ENCODE assay signal across 8 cellular contexts in the genomic region with DNA sequence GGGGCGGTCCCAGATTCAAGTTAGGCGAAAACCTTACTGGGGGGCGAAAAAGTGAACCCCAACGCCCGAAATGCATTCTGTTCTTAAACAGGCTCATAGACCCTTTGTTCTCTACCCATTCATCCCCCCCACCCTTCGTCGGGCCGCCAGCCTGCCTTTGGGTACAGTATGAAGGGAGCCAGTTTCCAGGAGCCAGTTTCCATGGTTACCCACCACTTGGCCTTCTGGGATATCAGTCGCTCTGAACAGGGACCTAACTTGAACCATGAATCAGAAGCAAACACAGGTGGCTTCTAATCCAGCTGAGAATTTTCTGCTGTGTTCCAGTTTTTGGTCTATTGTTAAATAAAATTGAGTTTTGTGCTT. TPM values are rescaled to one million over a fixed set of nuclear protein-coding genes. Genes with fewer than 3 reads are reported as not detected.
DNase-seq lines count a peak whose midpoint lies in the region; ATAC-seq, FAIRE-seq and TF ChIP-seq lines count a peak whose summit lies in the region.

No MANE protein-coding gene starts in this region.

- peaks cover 0 to 20% of the 10 kb centered on the region in 2 experiments; a peak in 3 of 4 replicates for H3K79me2 ChIP-seq in H1 (ENCODE audit: control insufficient read depth in 1 of 2, insufficient read depth in 2 of 2, low read length in 2 of 2)

- H2BK15ac ChIP-seq in H1 (ENCODE audit: low read length) (no peak overlapping the region), mesenchymal stem cell (ENCODE audit: low read depth, poor library complexity, severe bottlenecking) (peak overlapping the region; percentile 96)

- POLR2A ChIA-PET in H1 (lab: Charles Lee; ENCODE audit: partially characterized antibody) = interaction anchor here (1.0 kb wide), 1 partner anchor 54 kb away, joined by 6 read pairs; a partner anchor contains a TSS

- H2BK20ac ChIP-seq in H1 (ENCODE audit: low read length) = no peak overlapping the region

- no peak overlapping the region for H3K23ac ChIP-seq in H1 (ENCODE audit: insufficient read length)
- H3K23ac ChIP-seq in mesenchymal stem cell (ENCODE audit: low read length in 2 of 2) = no peak overlapping the region

- H2BK5ac ChIP-seq in H1 (ENCODE audit: low read depth, low read length) (peak overlapping the region; percentile 15; the same call in 1 of the 2 replicates), mesenchymal stem cell (ENCODE audit: low read depth, low read length, poor library complexity, severe bottlenecking) (no peak overlapping the region)

- H3K14ac ChIP-seq in H1 (ENCODE audit: insufficient read length) (no peak overlapping the region), mesenchymal stem cell (ENCODE audit: low read length in 2 of 2) (no peak overlapping the region)

- H3K4me1 ChIP-seq in H1 (replicated peaks in 1 of 4; ENCODE audit: control insufficient read depth in 3 of 4, insufficient read depth in 4 of 4, low read length in 3 of 4) (peaks cover 0 to 2% (median 0%) of the 10 kb centered on the region in 4 experiments; a peak in 2 of 7 replicates), mesenchymal stem cell (ENCODE audit: control insufficient read depth, insufficient read depth, low read depth, low read length) (peaks cover 3% of the 10 kb centered on the region)

- H3K23me2 ChIP-seq in H1 (ENCODE audit: low read depth, low read length) = 0 out of 2 replicates have a peak, but pooled peaks cover 4% of the 10 kb centered on the region

- H2BK12ac ChIP-seq in H1 (ENCODE audit: low read depth, low read length) = peak overlapping the region; percentile 82; the same call in 1 of the 2 replicates
- no peak overlapping the region for H2BK12ac ChIP-seq in mesenchymal stem cell (ENCODE audit: low read length in 2 of 2)

- no peak for TF ChIP-seq RAD21 in H1 (IDR thresholded peaks at IDR 0.05 in 1 of 2, conservative IDR thresholded peaks at IDR 0.05 in 1 of 2; ENCODE audit: low read depth in 2 of 2, low read length in 2 of 2)

- peak overlapping the region; percentile 96; the same call in 1 of the 2 replicates for H2AFZ ChIP-seq in H1 (ENCODE audit: low read length)
- peak overlapping the region; percentile 100 for H2AFZ ChIP-seq in mesenchymal stem cell (ENCODE audit: low read depth, low read length)

- H3K27ac ChIP-seq in H1 (ENCODE audit: low read depth, low read length) (peak overlapping the region; percentile 86), mesenchymal stem cell (ENCODE audit: low read length, poor library complexity, severe bottlenecking) (peak overlapping the region; percentile 55)

- peaks cover 0 to 3% of the 10 kb centered on the region in 2 experiments for H4K20me1 ChIP-seq in H1 (replicated peaks in 1 of 2; ENCODE audit: control insufficient read depth in 1 of 2, insufficient read depth in 2 of 2, low read length in 2 of 2)

- peak in 1 of 2 experiments; percentile 10; a peak in 1 of 3 replicates for TF ChIP-seq POLR2A in H1 (IDR thresholded peaks at IDR 0.05; ENCODE audit: control extremely low read depth in 1 of 2, low read depth in 2 of 2, low read length in 2 of 2)

- H4K91ac ChIP-seq in H1 (replicated peaks; ENCODE audit: insufficient read length, low read length) (no peak overlapping the region), mesenchymal stem cell (ENCODE audit: low read length) (no peak overlapping the region)

- peak; percentile 7 for FAIRE-seq in H1 (lab: Jason Lieb, UNC)

- H3K4me2 ChIP-seq in H1 (ENCODE audit: insufficient read depth in 1 of 2, low read depth in 2 of 2, low read length in 2 of 2) (peak overlapping the region; percentile 69 to 76), mesenchymal stem cell (ENCODE audit: low read length, poor library complexity, severe bottlenecking) (peak overlapping the region; percentile 82)

- ATAC-seq in Right ventricle myocardium inferior = peak; percentile 65
- ATAC-seq in HG03432 (IDR thresholded peaks at IDR 0.05; ENCODE audit: unreplicated experiment) = peak; percentile 38

- H3K27me3 ChIP-seq in H1 (replicated peaks in 1 of 4; ENCODE audit: control insufficient read depth in 3 of 4, extremely low read depth in 1 of 4, insufficient read depth in 3 of 4, low read length in 3 of 4) (peaks cover 7 to 13% (median 11%) of the 10 kb centered on the region in 4 experiments), mesenchymal stem cell (ENCODE audit: control insufficient read depth in 1 of 2, insufficient read depth in 1 of 2, low read length in 2 of 2) (no peaks in the 10 kb centered on the region)

- peak; percentile 69 for DNase-seq in Right ventricle myocardium inferior (ENCODE audit: missing footprints)
- DNase-seq in cardiac septum (ENCODE audit: low spot score) = no peak
- peak; percentile 83 for DNase-seq in NCI-H748 treated with DMSO at 0.1 percent for 48 hours (lab: John Stamatoyannopoulos, UW)
- DNase-seq in activated CD8-positive, alpha-beta memory T cell treated with anti-CD3 and anti-CD28 coated beads for 4 hours (ENCODE audit: low read depth in 2 of 2) = peak; percentile 15 to 29
- peak in 1 of 2 experiments; percentile 67 for DNase-seq in H1 (ENCODE audit: low read depth in 1 of 2, low spot score in 2 of 2)
- DNase-seq in mesenchymal stem cell = peak; percentile 86
- peak; percentile 3 for DNase-seq in stimulated activated CD8-positive, alpha-beta memory T cell treated with anti-CD3 and anti-CD28 coated beads, Interleukin-12 subunit alpha, Interleukin-12 subunit beta, amount 100 ng/mL, for 24 hours (ENCODE audit: extremely low read depth)

- peak overlapping the region; percentile 98; the same call in 1 of the 2 replicates for H4K8ac ChIP-seq in H1 (ENCODE audit: extremely low read depth, insufficient read depth, low read length)
- H4K8ac ChIP-seq in mesenchymal stem cell (ENCODE audit: low read length) = no peak overlapping the region

- CTCF ChIA-PET in H1 (lab: Charles Lee; ENCODE audit: partially characterized antibody) = no interaction called here

- intact Hi-C loops in Right ventricle myocardium inferior (cut with DNase I) = loop anchor here (1.0 kb wide), 1 partner anchor 53 kb away; a partner anchor contains a TSS
- intact Hi-C loops in cardiac septum (cut with DNase I) = loop anchor here (5.0 to 10.0 kb wide), 2 partner anchors 49 to 254 kb away; a partner anchor contains a TSS

- TF ChIP-seq CTCF in H1 (IDR thresholded peaks at IDR 0.05; ENCODE audit: control extremely low read depth in 1 of 3, insufficient read depth in 1 of 3, low read depth in 1 of 3, low read length in 3 of 3) = no peak

- H2AK5ac ChIP-seq in H1 (ENCODE audit: low read depth, low read length) = no peak overlapping the region
- no peak overlapping the region for H2AK5ac ChIP-seq in mesenchymal stem cell (ENCODE audit: low read length, severe bottlenecking)

- H2BK120ac ChIP-seq in H1 (replicated peaks; ENCODE audit: low read depth, low read length) = no peak overlapping the region
- no peak overlapping the region for H2BK120ac ChIP-seq in mesenchymal stem cell (ENCODE audit: low read depth, low read length)

- H3K36me3 ChIP-seq in H1 (ENCODE audit: control insufficient read depth in 2 of 4, insufficient read depth in 4 of 4, low read length in 3 of 4) (peaks cover 0 to 8% (median 3%) of the 10 kb centered on the region in 4 experiments; a peak in 2 of 8 replicates), mesenchymal stem cell (ENCODE audit: control insufficient read depth in 1 of 2, insufficient read depth in 2 of 2, low read depth in 1 of 2, low read length in 2 of 2) (peaks cover 0 to 14% of the 10 kb centered on the region in 2 experiments)

- no peak overlapping the region for H4K5ac ChIP-seq in H1 (ENCODE audit: insufficient read length, low read depth, low read length)

- H3K4ac ChIP-seq in H1 (replicated peaks; ENCODE audit: insufficient read length, low read depth, low read length) (no peak overlapping the region), mesenchymal stem cell (ENCODE audit: low read depth in 1 of 2, low read length in 2 of 2) (no peak overlapping the region)

- no peak overlapping the region for H3K56ac ChIP-seq in H1 (replicated peaks; ENCODE audit: insufficient read length, low read depth, low read length)

- TF ChIP-seq EP300 in H1 (IDR thresholded peaks at IDR 0.05; ENCODE audit: borderline replicate concordance in 1 of 2, low read depth in 2 of 2, low read length in 2 of 2) = no peak

- H3K18ac ChIP-seq in H1 (ENCODE audit: extremely low read depth, low read length) (no peak overlapping the region), mesenchymal stem cell (ENCODE audit: low read depth in 1 of 2, low read length in 2 of 2) (no peak overlapping the region)

- WGBS in H1 (ENCODE audit: extremely low coverage in 1 of 2, insufficient coverage in 1 of 2, insufficient read length in 1 of 2, insufficient replicate concordance in 2 of 2, low coverage in 1 of 2, low lambda C conversion rate in 2 of 2, missing lambda C conversion rate in 1 of 2), 2 experiments = 4% methylated on average over 9 of the region's 9 CpGs; no CpG with 5 or more reads in 1 of the 2 experiments
- WGBS in mesenchymal stem cell = 0% methylated on average over 5 of the region's 9 CpGs

- H3K9ac ChIP-seq in H1 (replicated peaks in 1 of 4; ENCODE audit: extremely low read depth in 1 of 4, low read depth in 3 of 4, low read length in 3 of 4) (peak overlapping the region; percentile 54 to 87 (median 78)), mesenchymal stem cell (ENCODE audit: low read length) (peak overlapping the region; percentile 92)

- no peaks in the 10 kb centered on the region; the same call in 1 of the 2 replicates for H3K79me1 ChIP-seq in H1 (ENCODE audit: low read depth, low read length)
- peaks cover 13% of the 10 kb centered on the region for H3K79me1 ChIP-seq in mesenchymal stem cell (replicated peaks; ENCODE audit: low read length, poor library complexity, severe bottlenecking)

- peaks cover 7 to 11% of the 10 kb centered on the region in 2 experiments for H3K9me3 ChIP-seq in H1 (ENCODE audit: insufficient read depth in 2 of 2, low read depth in 1 of 2, low read length in 1 of 2)
- no peaks in the 10 kb centered on the region for H3K9me3 ChIP-seq in mesenchymal stem cell (ENCODE audit: control insufficient read depth, low read length)

- H3K4me3 ChIP-seq in H1 (ENCODE audit: extremely low read depth in 1 of 4, insufficient read depth in 2 of 4, low read depth in 3 of 4, low read length in 4 of 4) (peak overlapping the region; percentile 83 to 99 (median 98)), mesenchymal stem cell (ENCODE audit: insufficient read depth in 1 of 2, low read depth in 1 of 2, low read length in 2 of 2) (peak overlapping the region; percentile 94 to 96)

RNA-seq across cellular contexts. Expression of a gene that starts 0.5 kb away (rescaled TPM):
- total RNA-seq in Right ventricle myocardium inferior (18.0 TPM), cardiac septum (18.2 TPM)
- 28.3 and 28.5 TPM in 2 replicates for total RNA-seq in H1 (2021; fragmentation: NEBNext Ultra II Directional; extraction: Animal tissue kit (Norgen Biotek cat#: 25700))
- polyA plus RNA-seq in H1 (2011; rRNA removed) = 7.5 and 13.5 TPM in 2 replicates
- polyA plus RNA-seq in H1 (2011; cell fraction: cytosol; rRNA removed) = 16.4 TPM
- polyA plus RNA-seq in H1 (2011; cell fraction: nucleus; rRNA removed) = 6.0 TPM
- 19.5 to 27.7 TPM (median 20.9 TPM) in 4 replicates for polyA plus RNA-seq in H1 (2012, experiment 1 of 2)
- 1.3 TPM for polyA plus RNA-seq in H1 (2012, experiment 2 of 2)
- 14.8 TPM for polyA plus RNA-seq in H1 (2013, experiment 1 of 2)
- polyA plus RNA-seq in H1 (2013, experiment 2 of 2) = 14.9 TPM
- 22.8 and 29.6 TPM in 2 replicates for polyA minus RNA-seq in H1 (2011; rRNA and poly(A)+ RNA removed)
- 25.8 TPM for polyA minus RNA-seq in H1 (2011; cell fraction: cytosol; rRNA and poly(A)+ RNA removed)
- polyA minus RNA-seq in H1 (2011; cell fraction: nucleus; rRNA and poly(A)+ RNA removed) = 23.5 TPM
- 17.8 TPM for polyA plus RNA-seq in mesenchymal stem cell (2013, experiment 1 of 2)
- 18.4 TPM for polyA plus RNA-seq in mesenchymal stem cell (2013, experiment 2 of 2)

RNA-seq across cellular contexts. Expression of a gene that starts 53.8 kb away (rescaled TPM):
- total RNA-seq in Right ventricle myocardium inferior (136 TPM), cardiac septum (204 TPM)
- total RNA-seq in H1 (2021; fragmentation: NEBNext Ultra II Directional; extraction: Animal tissue kit (Norgen Biotek cat#: 25700)) = 279 and 283 TPM in 2 replicates
- polyA plus RNA-seq in H1 (2011; rRNA removed) = 93.0 and 175 TPM in 2 replicates
- 139 TPM for polyA plus RNA-seq in H1 (2011; cell fraction: cytosol; rRNA removed)
- polyA plus RNA-seq in H1 (2011; cell fraction: nucleus; rRNA removed) = 116 TPM
- 144 to 233 TPM (median 173 TPM) in 4 replicates for polyA plus RNA-seq in H1 (2012, experiment 1 of 2)
- polyA plus RNA-seq in H1 (2012, experiment 2 of 2) = 7.7 TPM
- 121 TPM for polyA plus RNA-seq in H1 (2013, experiment 1 of 2)
- 109 TPM for polyA plus RNA-seq in H1 (2013, experiment 2 of 2)
- polyA minus RNA-seq in H1 (2011; rRNA and poly(A)+ RNA removed) = 499 and 773 TPM in 2 replicates
- 240 TPM for polyA minus RNA-seq in H1 (2011; cell fraction: cytosol; rRNA and poly(A)+ RNA removed)
- polyA minus RNA-seq in H1 (2011; cell fraction: nucleus; rRNA and poly(A)+ RNA removed) = 257 TPM
- polyA plus RNA-seq in mesenchymal stem cell (2013, experiment 1 of 2) = 198 TPM
- 188 TPM for polyA plus RNA-seq in mesenchymal stem cell (2013, experiment 2 of 2)
